ENCODE assay signal across 1 cellular context in the genomic region with DNA sequence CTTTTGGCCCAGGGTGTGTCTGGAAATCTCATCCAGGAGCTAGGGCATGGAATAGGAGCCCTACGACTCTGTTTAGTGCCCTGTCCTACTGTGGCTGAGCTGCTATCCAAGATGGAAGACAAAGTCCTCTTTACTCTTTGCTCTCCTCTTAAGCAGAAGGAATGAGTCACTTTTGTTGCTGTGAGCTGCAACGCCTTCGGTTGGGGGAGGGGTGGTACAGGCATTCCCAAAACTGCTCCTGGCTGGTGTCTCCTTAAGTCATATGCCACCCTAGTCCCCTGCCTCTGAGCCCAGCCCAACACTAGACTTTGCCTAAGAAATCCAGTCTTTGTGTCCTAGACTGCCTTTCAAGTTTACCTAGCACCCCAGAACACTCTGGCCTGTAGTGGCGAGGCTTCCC.
TF ChIP-seq lines count a peak whose summit lies in the region.

No MANE protein-coding gene starts in this region.

TF ChIP-seq in H1, 55 proteins besides CTCF, POLR2A, EP300 and RAD21 (continued from another document):
- 0 out of 2 replicates have a peak, but pooled peaks have one; percentile 10 for TF ChIP-seq YY1 (IDR thresholded peaks at IDR 0.05; ENCODE audit: low read depth, low read length)
- no peak for TF ChIP-seq EZH2 (IDR thresholded peaks at IDR 0.05; ENCODE audit: low read depth, low read length, severe bottlenecking)
- TF ChIP-seq, protein P1, sequence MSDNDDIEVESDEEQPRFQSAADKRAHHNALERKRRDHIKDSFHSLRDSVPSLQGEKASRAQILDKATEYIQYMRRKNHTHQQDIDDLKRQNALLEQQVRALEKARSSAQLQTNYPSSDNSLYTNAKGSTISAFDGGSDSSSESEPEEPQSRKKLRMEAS (IDR thresholded peaks at IDR 0.05), result no peak
